20 cellular contexts compared by ENCODE assay signal in genomic region chr1:41878495-41878894, GRCh38. TPM values are rescaled to one million over a fixed set of nuclear protein-coding genes. Genes with fewer than 3 reads are reported as not detected.
DNase-seq lines count a peak whose midpoint lies in the region; ATAC-seq, FAIRE-seq and TF ChIP-seq lines count a peak whose summit lies in the region.
"Had no signal": no experiment of that assay in that cellular context is flagged by ENCODE, and none has a peak within 500 bp of the region (broad histone marks: within the 10 kb centered on the region; RNA-seq: fewer than 3 reads in every experiment).

No MANE protein-coding gene starts in this region.

- H3K79me1 ChIP-seq in IMR-90 (ENCODE audit: low read depth in 1 of 2, low read length in 2 of 2) (no peaks in the 10 kb centered on the region; a peak in 1 of 4 replicates), mesendoderm (ENCODE audit: low read length) (no peaks in the 10 kb centered on the region)

- peak overlapping the region; percentile 98 for H3K27ac ChIP-seq in DND-41 (ENCODE audit: low read length)
- no peak overlapping the region for H3K27ac ChIP-seq in IMR-90 (ENCODE audit: insufficient read depth, low read length)
- no peak overlapping the region for H3K27ac ChIP-seq in K562 (ENCODE audit: extremely low read depth, low read depth, low read length)
- no peak overlapping the region for H3K27ac ChIP-seq in mesendoderm (ENCODE audit: low read depth, low read length)
- H3K27ac ChIP-seq: RWPE1 had no signal

- DNase-seq in DND-41 (no peak), IMR-90 (no peak), K562 (ENCODE audit: extremely low read depth in 1 of 4, low spot score in 3 of 4) (no peak), mesendoderm (peak; percentile 42), mucosa of descending colon (no peak), GM19240 (ENCODE audit: insufficient read length, low spot score) (no peak), NCI-H2227 treated with DMSO at 0.1 percent for 48 hours (lab: John Stamatoyannopoulos, UW) (no peak)
- DNase-seq: COR-L47, GOT3, HFFc6, NCI-H1105, NCI-H2081, NCI-H774, OCI-M1, SIG-M5 had no signal

- no peaks in the 10 kb centered on the region for H3K9me3 ChIP-seq in DND-41 (ENCODE audit: insufficient read depth, low read length, severe bottlenecking)
- no peaks in the 10 kb centered on the region for H3K9me3 ChIP-seq in IMR-90 (ENCODE audit: control insufficient read depth, insufficient read depth, low read length)
- H3K9me3 ChIP-seq in K562 (replicated peaks; ENCODE audit: control insufficient read depth, insufficient read depth, low read depth, low read length): no peaks in the 10 kb centered on the region
- no peaks in the 10 kb centered on the region for H3K9me3 ChIP-seq in mucosa of descending colon

- H3K79me2 ChIP-seq in DND-41 (ENCODE audit: insufficient read depth, low read length) (peaks cover 93% of the 10 kb centered on the region), K562 (ENCODE audit: control insufficient read depth, insufficient read depth, low read length) (no peaks in the 10 kb centered on the region), mesendoderm (ENCODE audit: control insufficient read depth, insufficient read depth, low read length) (no peaks in the 10 kb centered on the region)

- intact Hi-C loops in IMR-90 (cut with micrococcal nuclease): no loop called here
- intact Hi-C loops in K562 (cut with micrococcal nuclease): no loop called here
- intact Hi-C loops in mucosa of descending colon (cut with DNase I, micrococcal nuclease): no loop called here

- TF ChIP-seq RAD21 in IMR-90 (IDR thresholded peaks at IDR 0.05; ENCODE audit: low read length) (no peak), K562 (CRISPR knock-in tag; conservative IDR thresholded peaks at IDR 0.05 in 1 of 2, IDR thresholded peaks at IDR 0.05 in 1 of 2) (no peak)

- no peak overlapping the region for H2BK15ac ChIP-seq in IMR-90 (ENCODE audit: low read depth, low read length)
- H2BK15ac ChIP-seq in mesendoderm (replicated peaks; ENCODE audit: low read depth): no peak overlapping the region

- no peaks in the 10 kb centered on the region for H3K9me1 ChIP-seq in IMR-90 (ENCODE audit: insufficient read depth, low read length)
- H3K9me1 ChIP-seq in K562 (ENCODE audit: control insufficient read depth, insufficient read depth, low read length): no peaks in the 10 kb centered on the region

- H2BK20ac ChIP-seq in IMR-90 (ENCODE audit: low read depth, low read length): no peak overlapping the region

- no peak overlapping the region for H3K56ac ChIP-seq in IMR-90 (ENCODE audit: extremely low read depth, insufficient read depth, low read length)
- H3K56ac ChIP-seq in mesendoderm (ENCODE audit: low read length): no peak overlapping the region

- H2BK120ac ChIP-seq in IMR-90 (ENCODE audit: low read depth, low read length): no peak overlapping the region
- no peak overlapping the region for H2BK120ac ChIP-seq in mesendoderm (ENCODE audit: low read depth, low read length)

- TF ChIP-seq CTCF in DND-41 (IDR thresholded peaks at IDR 0.05; ENCODE audit: borderline replicate concordance, extremely low read depth, low read length, poor library complexity, severe bottlenecking) (peak; percentile 3), IMR-90 (conservative IDR thresholded peaks at IDR 0.05; ENCODE audit: low read depth, low read length) (no peak), K562 (IDR thresholded peaks at IDR 0.05 in 2 of 3, conservative IDR thresholded peaks at IDR 0.05 in 1 of 3; ENCODE audit: insufficient read depth in 2 of 3, low read depth in 1 of 3, low read length in 3 of 3) (no peak), mucosa of descending colon (IDR thresholded peaks at IDR 0.05) (no peak)

- ATAC-seq in DND-41 (ENCODE audit: insufficient read depth, low read depth): no peak
- no peak for ATAC-seq in IMR-90 (ENCODE audit: low read depth)
- no peak for ATAC-seq in K562
- no peak for ATAC-seq in mucosa of descending colon
- ATAC-seq in esophagus mucosa: no peak
- ATAC-seq: GM12878, SK-N-SH treated with all-trans-retinoic acid at 6 μM for 48 hours had no signal

- in situ Hi-C loops in IMR-90 (cut with MboI; ENCODE audit: low sequenced_read_pairs): no loop called here
- in situ Hi-C loops in K562 (cut with MboI): no loop called here

- WGBS in IMR-90 (ENCODE audit: extremely low coverage in 2 of 2, insufficient read length in 1 of 2), 2 experiments: no CpG with 5 or more reads among the region's 1 CpG
- 8% methylated on average over 1 of the region's 1 CpG for WGBS in K562 (ENCODE audit: insufficient coverage, low coverage, missing lambda C conversion rate)
- no CpG with 5 or more reads among the region's 1 CpG for WGBS in mesendoderm (ENCODE audit: extremely low coverage, insufficient coverage, low lambda C conversion rate)

- POLR2A ChIA-PET in IMR-90 (lab: Charles Lee; ENCODE audit: unreplicated experiment) (no interaction called here), K562 (lab: Yijun Ruan, JAX) (no interaction called here)

- H3K4me1 ChIP-seq in DND-41 (ENCODE audit: insufficient read depth, low read length) (peaks cover 100% of the 10 kb centered on the region), IMR-90 (ENCODE audit: control insufficient read depth, insufficient read depth, low read length) (peaks cover 3% of the 10 kb centered on the region), K562 (replicated peaks in 1 of 2; ENCODE audit: control insufficient read depth in 2 of 2, insufficient read depth in 2 of 2, low read length in 2 of 2) (peaks cover 0 to 26% of the 10 kb centered on the region in 2 experiments; a peak in 4 of 5 replicates), mesendoderm (ENCODE audit: control insufficient read depth, low read depth, low read length) (peaks cover 4% of the 10 kb centered on the region), mucosa of descending colon (ENCODE audit: low read depth) (peaks cover 3% of the 10 kb centered on the region)

- H3K36me3 ChIP-seq in DND-41 (ENCODE audit: insufficient read depth, low read length): peaks cover 21% of the 10 kb centered on the region
- H3K36me3 ChIP-seq in IMR-90 (ENCODE audit: control insufficient read depth, insufficient read depth, low read length): no peaks in the 10 kb centered on the region
- no peaks in the 10 kb centered on the region for H3K36me3 ChIP-seq in K562 (ENCODE audit: control insufficient read depth, insufficient read depth, low read length)
- H3K36me3 ChIP-seq in mesendoderm (ENCODE audit: control insufficient read depth, insufficient read depth, low read length): no peaks in the 10 kb centered on the region
- no peaks in the 10 kb centered on the region for H3K36me3 ChIP-seq in mucosa of descending colon (ENCODE audit: low read depth)

- peak overlapping the region; percentile 58 for H3K4me2 ChIP-seq in DND-41 (ENCODE audit: insufficient read depth, low read length)
- no peak overlapping the region for H3K4me2 ChIP-seq in IMR-90 (ENCODE audit: low read depth, low read length)
- H3K4me2 ChIP-seq in K562 (ENCODE audit: insufficient read depth, low read length): no peak overlapping the region
- no peak overlapping the region for H3K4me2 ChIP-seq in mesendoderm (ENCODE audit: low read length)

- no peak overlapping the region for H3K14ac ChIP-seq in IMR-90 (replicated peaks; ENCODE audit: low read depth, low read length)

- H3K4me3 ChIP-seq in DND-41 (ENCODE audit: low read depth in 1 of 2, low read length in 2 of 2): no peak overlapping the region
- H3K4me3 ChIP-seq in IMR-90 (ENCODE audit: insufficient read depth, low read depth, low read length): no peak overlapping the region
- H3K4me3 ChIP-seq in K562: no peak overlapping the region
- H3K4me3 ChIP-seq in mesendoderm (ENCODE audit: low read length): no peak overlapping the region
- H3K4me3 ChIP-seq in mucosa of descending colon: no peak overlapping the region
- H3K4me3 ChIP-seq: GM12878 had no signal

- dilution Hi-C loops in IMR-90 (cut with HindIII; ENCODE audit: low sequenced_read_pairs, unreplicated experiment): no loop called here

- TF ChIP-seq POLR2A in IMR-90 (IDR thresholded peaks at IDR 0.05; ENCODE audit: low read depth, low read length) (no peak), K562 (conservative IDR thresholded peaks at IDR 0.05) (peak; percentile 71)

- CTCF ChIA-PET in IMR-90 (lab: Yijun Ruan, JAX) (no interaction called here), K562 (lab: Yijun Ruan, JAX; ENCODE audit: low intra/inter-chr PET ratio) (no interaction called here)

- H3K18ac ChIP-seq in IMR-90 (ENCODE audit: low read depth, low read length) (no peak overlapping the region), mesendoderm (ENCODE audit: low read length) (no peak overlapping the region)

- H3K9ac ChIP-seq in DND-41 (ENCODE audit: low read depth, low read length) (peak overlapping the region; percentile 61), IMR-90 (ENCODE audit: low read depth, low read length) (no peak overlapping the region), K562 (ENCODE audit: insufficient read depth in 1 of 2, low read depth in 2 of 2, low read length in 2 of 2) (no peak overlapping the region), mesendoderm (ENCODE audit: low read length) (no peak overlapping the region)

- H4K20me1 ChIP-seq in DND-41 (ENCODE audit: insufficient read depth, low read length) (no peaks in the 10 kb centered on the region), IMR-90 (ENCODE audit: insufficient read depth, low read length) (no peaks in the 10 kb centered on the region), K562 (replicated peaks; ENCODE audit: control insufficient read depth, insufficient read depth, low read length) (no peaks in the 10 kb centered on the region)

- no peak overlapping the region for H3K23ac ChIP-seq in IMR-90 (ENCODE audit: low read depth, low read length)
- no peak overlapping the region for H3K23ac ChIP-seq in mesendoderm (ENCODE audit: low read length)

- FAIRE-seq in K562 (lab: Jason Lieb, UNC): no peak
- FAIRE-seq: GM12878, HTR-8/SVneo had no signal

- H2BK5ac ChIP-seq in IMR-90 (ENCODE audit: low read depth, low read length, poor library complexity, severe bottlenecking) (peak overlapping the region; percentile 60), mesendoderm (ENCODE audit: low read length) (no peak overlapping the region)

- H2AK5ac ChIP-seq in IMR-90 (ENCODE audit: low read depth, low read length) (no peak overlapping the region), mesendoderm (ENCODE audit: low read length) (no peak overlapping the region)

- no peak overlapping the region for H2AK9ac ChIP-seq in IMR-90 (replicated peaks; ENCODE audit: low read depth, low read length, poor library complexity)

- H4K91ac ChIP-seq in IMR-90 (ENCODE audit: insufficient read depth, low read depth, low read length): no peak overlapping the region

- no peaks in the 10 kb centered on the region for H3K27me3 ChIP-seq in DND-41 (ENCODE audit: insufficient read depth, low read length, poor library complexity)
- H3K27me3 ChIP-seq in IMR-90 (ENCODE audit: control insufficient read depth, insufficient read depth, low read length): 0 out of 2 replicates have a peak, but pooled peaks cover 1% of the 10 kb centered on the region
- H3K27me3 ChIP-seq in K562 (ENCODE audit: control insufficient read depth in 2 of 2, insufficient read depth in 2 of 2, low read length in 2 of 2): peaks cover 10 to 20% of the 10 kb centered on the region in 2 experiments; a peak in 3 of 5 replicates
- H3K27me3 ChIP-seq in mesendoderm (ENCODE audit: insufficient read depth, low read length, poor library complexity): no peaks in the 10 kb centered on the region

- no peak for TF ChIP-seq EP300 in K562 (IDR thresholded peaks at IDR 0.05; ENCODE audit: low read length)

- no peak overlapping the region for H4K5ac ChIP-seq in IMR-90 (ENCODE audit: low read depth, low read length)
- H4K5ac ChIP-seq in mesendoderm (ENCODE audit: low read length): no peak overlapping the region

- H2AFZ ChIP-seq in DND-41 (ENCODE audit: low read depth, low read length) (no peak overlapping the region), IMR-90 (replicated peaks; ENCODE audit: low read length, poor library complexity) (no peak overlapping the region), K562 (ENCODE audit: low read depth, low read length) (no peak overlapping the region)

- BruUV-seq in IMR-90 (replicated peaks; lab: Mats Ljungman, UMichigan) (no TSS peak), K562 (replicated peaks; lab: Mats Ljungman, UMichigan) (no TSS peak)

- H3K4ac ChIP-seq in IMR-90 (ENCODE audit: low read depth, low read length) (no peak overlapping the region), mesendoderm (ENCODE audit: low read depth, low read length) (no peak overlapping the region)

- H4K8ac ChIP-seq in IMR-90 (ENCODE audit: low read depth in 2 of 2, low read length in 2 of 2): no peak overlapping the region
- H4K8ac ChIP-seq in mesendoderm (ENCODE audit: low read depth, low read length): no peak overlapping the region

RNA-seq across cellular contexts. Expression of gene HIVEP3, which starts 40.2 kb away (rescaled TPM):
- total RNA-seq in IMR-90 (2012; rRNA removed) (1.1 and 1.4 TPM in 2 replicates), K562 (2014; rRNA removed) (0.09 and 0.16 TPM in 2 replicates), K562 (2014; rRNA removed; fragmentation: Illumina TruSeq; extraction: Trizol) (0.26 and 0.33 TPM in 2 replicates), K562 (2015; rRNA removed; fragmentation: Illumina TruSeq; extraction: Trizol) (0.11 and 0.23 TPM in 2 replicates), K562 (2021) (0.58 and 0.63 TPM in 2 replicates), mucosa of descending colon (1 to 10 TPM; 4.9 to 6.5 (median 6.1) TPM), esophagus mucosa (7.0 TPM)
- polyA plus RNA-seq in IMR-90 (2012; rRNA removed) (3.6 and 4.0 TPM in 2 replicates), K562 (2011; rRNA removed) (0.23 and 0.35 TPM in 2 replicates), K562 (2014; fragmentation: Illumina TruSeq; extraction: Trizol) (0.53 and 0.55 TPM in 2 replicates), K562 (2014; fragmentation: Nextera tagmentation; extraction: Ambion mirVana) (under 1 TPM in 1 of 2 experiments, not detected in 1; 0.11 TPM), K562 (2014; rRNA removed) (0.15 and 0.49 TPM in 2 replicates)
- 2.5 and 2.7 TPM in 2 replicates for polyA plus RNA-seq in IMR-90 (2012; cell fraction: cytosol; rRNA removed)
- polyA plus RNA-seq in IMR-90 (2012; cell fraction: nucleus; rRNA removed; ENCODE audit: low replicate concordance): 2.1 and 3.1 TPM in 2 replicates
- 1.9 and 2.5 TPM in 2 replicates for total RNA-seq in K562 (2011; cell fraction: chromatin; rRNA removed; ENCODE audit: low replicate concordance)
- total RNA-seq in K562 (2011; cell fraction: nucleolus; rRNA removed): 0.83 and 2.0 TPM in 2 replicates
- 1.5 and 2.0 TPM in 2 replicates for total RNA-seq in K562 (2011; cell fraction: nucleoplasm; rRNA removed)
- 0.28 and 0.54 TPM in 2 replicates for polyA plus RNA-seq in K562 (2011; cell fraction: cytosol; rRNA removed)
- 0.38 and 0.65 TPM in 2 replicates for polyA plus RNA-seq in K562 (2011; cell fraction: nucleus; rRNA removed)
- polyA plus RNA-seq in K562 (2012): 0.43 and 0.93 TPM in 2 replicates
- polyA minus RNA-seq in K562 (2011; rRNA and poly(A)+ RNA removed): 0.45 and 0.74 TPM in 2 replicates
- 0.55 TPM in 1 of 2 replicates, not detected in the other for polyA minus RNA-seq in K562 (2011; cell fraction: cytosol; rRNA and poly(A)+ RNA removed)
- polyA minus RNA-seq in K562 (2011; cell fraction: nucleus; rRNA and poly(A)+ RNA removed): 0.11 and 0.40 TPM in 2 replicates
- polyA plus RNA-seq in mesendoderm (2013, experiment 1 of 2): 1.1 TPM
- polyA plus RNA-seq in mesendoderm (2013, experiment 2 of 2): 1.3 TPM
